In genomic region chr16:19610200-19610599, GRCh38 we compare ENCODE assay signal across 22 cellular contexts.
"Had no signal": no experiment of that assay in that cellular context is flagged by ENCODE, and none has a peak within 500 bp of the region (broad histone marks: within the 10 kb centered on the region; RNA-seq: fewer than 3 reads in every experiment).

No MANE protein-coding gene starts in this region.

- H3K9me3 ChIP-seq: SK-N-SH had no signal

- FAIRE-seq: HTR-8/SVneo, K562 had no signal

- DNase-seq: Kasumi-1, MM.1S, NCI-H1092 treated with DMSO at 0.1 percent for 48 hours, NCI-H1436, NCI-H187, NCI-H2029, NCI-H2081 treated with DMSO at 0.1 percent for 48 hours, NCI-H2171, NCI-H226, NCI-H446, NCI-H510A, NCI-H524 treated with DMSO at 0.1 percent for 48 hours, NCI-H69, NCI-H774, SHP77, SK-N-SH, SW 1271 had no signal

- H3K27ac ChIP-seq: HL-60, KMS-11, RWPE1 had no signal

- H3K9ac ChIP-seq: KMS-11, SK-N-SH had no signal

- H3K4me3 ChIP-seq: K562 had no signal

- H3K4me2 ChIP-seq: KMS-11, SK-N-SH had no signal
